In the genomic region with DNA sequence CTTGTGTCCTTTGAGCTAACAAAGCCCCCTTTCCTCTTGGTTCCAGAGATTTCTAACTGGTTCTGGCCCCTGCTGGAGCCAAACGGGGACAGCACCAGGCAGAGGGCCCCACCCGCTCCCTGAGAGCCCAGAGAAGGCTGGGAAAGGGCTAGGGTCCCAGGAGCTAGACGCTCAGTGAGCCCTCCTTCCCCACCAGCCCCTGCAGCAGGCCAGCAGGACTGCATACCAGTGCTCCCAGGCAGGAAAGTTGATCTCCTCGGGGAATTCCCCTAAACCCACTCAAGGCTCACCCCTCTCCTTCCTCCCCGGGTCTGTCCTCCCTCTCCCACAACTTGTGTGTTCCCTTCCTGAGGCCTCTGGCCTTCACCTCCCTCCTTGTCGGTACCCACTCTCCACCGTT, we compare ENCODE assay signal across 35 cellular contexts. TPM values are rescaled to one million over a fixed set of nuclear protein-coding genes. Genes with fewer than 3 reads are reported as not detected.
"Had no signal": no experiment of that assay in that cellular context is flagged by ENCODE, and none has a peak within 500 bp of the region (broad histone marks: within the 10 kb centered on the region; RNA-seq: fewer than 3 reads in every experiment).

No MANE protein-coding gene starts in this region.

- H3K36me3 ChIP-seq: ascending aorta, cardiac muscle cell, esophagus muscularis mucosa, heart right ventricle, sigmoid colon, vagina had no signal

- H3K9me3 Mint-ChIP-seq: activated CD4-positive, alpha-beta memory T cell treated with anti-CD3 and anti-CD28 coated beads for 36 hours; activated CD4-positive, alpha-beta T cell treated with anti-CD3 and anti-CD28 coated beads, Interleukin-2, amount 10 ng/mL, durations not matched to agents 24 days and 14 days; activated naive CD4-positive, alpha-beta T cell treated with anti-CD3 and anti-CD28 coated beads, Interleukin-2, amount 10 ng/mL, durations not matched to agents 7 days and 5 days; activated naive CD8-positive, alpha-beta T cell treated with anti-CD3 and anti-CD28 coated beads, Interleukin-2, amount 10 ng/mL, durations not matched to agents 7 days and 5 days; activated T-cell treated with anti-CD3 and anti-CD28 coated beads, Interleukin-2, amount 50 U/mL, for 24 hours; naive thymus-derived CD4-positive, alpha-beta T cell; stimulated activated memory B cell treated with anti-CD40 and anti-IgM and Interleukin-4, amounts not matched to agents 10 μg/mL and 1 μg/mL and 100 μg/mL, for 72 hours; stimulated activated naive CD8-positive, alpha-beta T cell treated with anti-CD3 and anti-CD28 coated beads, Interleukin-15, amount 100 ng/mL, for 72 hours; T-cell; T-helper 2 cell treated with Interferon-gamma antibody and Interleukin-4, amounts not matched to agents 5 μg/mL and 100 μg/mL, for 36 hours; type B pancreatic cell had no signal

- DNase-seq: activated CD4-positive, alpha-beta memory T cell treated with anti-CD3 and anti-CD28 coated beads for 36 hours; activated CD4-positive, alpha-beta T cell treated with anti-CD3 and anti-CD28 coated beads, Interleukin-2, amount 10 ng/mL, durations not matched to agents 24 days and 14 days; activated CD4-positive, CD25-positive, alpha-beta regulatory T cell treated with anti-CD3 and anti-CD28 coated beads, Interleukin-2, amount 50 U/mL, for 72 hours; activated CD8-positive, alpha-beta memory T cell treated with anti-CD3 and anti-CD28 coated beads, Interleukin-2, amount 50 U/mL, for 48 hours; activated gamma-delta T cell; activated naive CD4-positive, alpha-beta T cell treated with anti-CD3 and anti-CD28 coated beads, Interleukin-2, amount 10 ng/mL, durations not matched to agents 7 days and 5 days; activated naive CD8-positive, alpha-beta T cell treated with anti-CD3 and anti-CD28 coated beads, Interleukin-2, amount 10 ng/mL, durations not matched to agents 7 days and 5 days; activated T-cell treated with anti-CD3 and anti-CD28 coated beads, Interleukin-2, amount 50 U/mL, for 24 hours; cerebellar nuclear complex; foreskin keratinocyte; heart right ventricle; islet precursor cell; left ventricle myocardium superior; naive thymus-derived CD4-positive, alpha-beta T cell; sigmoid colon; small intestine; stimulated activated CD4-positive, alpha-beta T cell treated with anti-CD3 and anti-CD28 coated beads, Interleukin-4, amount 100 ng/mL, for 4 hours; stimulated activated CD8-positive, alpha-beta memory T cell treated with anti-CD3 and anti-CD28 coated beads, Interleukin-4, amount 100 ng/mL, for 48 hours; stimulated activated naive CD8-positive, alpha-beta T cell treated with anti-CD3 and anti-CD28 coated beads, Interleukin-15, amount 100 ng/mL, for 72 hours; substantia nigra; T-cell had no signal

- H3K27me3 ChIP-seq: ascending aorta, vagina had no signal

- H3K9me3 ChIP-seq: ascending aorta, esophagus muscularis mucosa, heart right ventricle, sigmoid colon, vagina had no signal

- H3K36me3 Mint-ChIP-seq: activated CD4-positive, alpha-beta memory T cell treated with anti-CD3 and anti-CD28 coated beads for 36 hours; activated naive CD4-positive, alpha-beta T cell treated with anti-CD3 and anti-CD28 coated beads, Interleukin-2, amount 10 ng/mL, durations not matched to agents 7 days and 5 days; activated naive CD8-positive, alpha-beta T cell treated with anti-CD3 and anti-CD28 coated beads, Interleukin-2, amount 10 ng/mL, durations not matched to agents 7 days and 5 days; brain; naive thymus-derived CD4-positive, alpha-beta T cell; stimulated activated memory B cell treated with anti-CD40 and anti-IgM and Interleukin-4, amounts not matched to agents 10 μg/mL and 1 μg/mL and 100 μg/mL, for 72 hours; T-cell; type B pancreatic cell had no signal

- H3K4me1 ChIP-seq: ascending aorta, foreskin keratinocyte, heart right ventricle, vagina had no signal

- H3K4me3 ChIP-seq: ascending aorta, cardiac muscle cell, coronary artery, esophagus muscularis mucosa, heart right ventricle, sigmoid colon, vagina had no signal

- H3K27ac Mint-ChIP-seq: activated CD4-positive, alpha-beta memory T cell treated with anti-CD3 and anti-CD28 coated beads for 36 hours; activated CD4-positive, alpha-beta T cell treated with anti-CD3 and anti-CD28 coated beads, Interleukin-2, amount 10 ng/mL, durations not matched to agents 24 days and 14 days; activated naive CD4-positive, alpha-beta T cell treated with anti-CD3 and anti-CD28 coated beads, Interleukin-2, amount 10 ng/mL, durations not matched to agents 7 days and 5 days; activated naive CD8-positive, alpha-beta T cell treated with anti-CD3 and anti-CD28 coated beads, Interleukin-2, amount 10 ng/mL, durations not matched to agents 7 days and 5 days; activated T-cell treated with anti-CD3 and anti-CD28 coated beads, Interleukin-2, amount 50 U/mL, for 24 hours; naive thymus-derived CD4-positive, alpha-beta T cell; progenitor cell of endocrine pancreas; stimulated activated memory B cell treated with anti-CD40 and anti-IgM and Interleukin-4, amounts not matched to agents 10 μg/mL and 1 μg/mL and 100 μg/mL, for 72 hours; T-cell; T-helper 2 cell treated with Interferon-gamma antibody and Interleukin-4, amounts not matched to agents 5 μg/mL and 100 μg/mL, for 36 hours; type B pancreatic cell had no signal

- H3K4me3 Mint-ChIP-seq: activated CD4-positive, alpha-beta memory T cell treated with anti-CD3 and anti-CD28 coated beads for 36 hours; activated CD4-positive, alpha-beta T cell treated with anti-CD3 and anti-CD28 coated beads, Interleukin-2, amount 10 ng/mL, durations not matched to agents 24 days and 14 days; activated naive CD4-positive, alpha-beta T cell treated with anti-CD3 and anti-CD28 coated beads, Interleukin-2, amount 10 ng/mL, durations not matched to agents 7 days and 5 days; activated naive CD8-positive, alpha-beta T cell treated with anti-CD3 and anti-CD28 coated beads, Interleukin-2, amount 10 ng/mL, durations not matched to agents 7 days and 5 days; activated T-cell treated with anti-CD3 and anti-CD28 coated beads, Interleukin-2, amount 50 U/mL, for 24 hours; brain; naive thymus-derived CD4-positive, alpha-beta T cell; stimulated activated memory B cell treated with anti-CD40 and anti-IgM and Interleukin-4, amounts not matched to agents 10 μg/mL and 1 μg/mL and 100 μg/mL, for 72 hours; stimulated activated naive CD8-positive, alpha-beta T cell treated with anti-CD3 and anti-CD28 coated beads, Interleukin-15, amount 100 ng/mL, for 72 hours; T-cell; T-helper 2 cell treated with Interferon-gamma antibody and Interleukin-4, amounts not matched to agents 5 μg/mL and 100 μg/mL, for 36 hours; type B pancreatic cell had no signal

- H3K4me1 Mint-ChIP-seq: activated CD4-positive, alpha-beta T cell treated with anti-CD3 and anti-CD28 coated beads, Interleukin-2, amount 10 ng/mL, durations not matched to agents 24 days and 14 days; activated naive CD4-positive, alpha-beta T cell treated with anti-CD3 and anti-CD28 coated beads, Interleukin-2, amount 10 ng/mL, durations not matched to agents 7 days and 5 days; activated naive CD8-positive, alpha-beta T cell treated with anti-CD3 and anti-CD28 coated beads, Interleukin-2, amount 10 ng/mL, durations not matched to agents 7 days and 5 days; naive thymus-derived CD4-positive, alpha-beta T cell; stimulated activated memory B cell treated with anti-CD40 and anti-IgM and Interleukin-4, amounts not matched to agents 10 μg/mL and 1 μg/mL and 100 μg/mL, for 72 hours; stimulated activated naive CD8-positive, alpha-beta T cell treated with anti-CD3 and anti-CD28 coated beads, Interleukin-15, amount 100 ng/mL, for 72 hours; T-cell had no signal

- H3K27ac ChIP-seq: ascending aorta, cardiac muscle cell, coronary artery, esophagus muscularis mucosa, foreskin keratinocyte, heart right ventricle, sigmoid colon, vagina, VCaP had no signal

RNA-seq across cellular contexts. Expression of a gene that starts 47.7 kb away (rescaled TPM):
- total RNA-seq: activated CD4-positive, alpha-beta memory T cell treated with anti-CD3 and anti-CD28 coated beads for 36 hours; activated CD8-positive, alpha-beta memory T cell treated with anti-CD3 and anti-CD28 coated beads for 36 hours; activated naive CD8-positive, alpha-beta T cell treated with anti-CD3 and anti-CD28 coated beads, Interleukin-2, amount 10 ng/mL, durations not matched to agents 7 days and 5 days; ascending aorta; cardiac muscle cell; esophagus muscularis mucosa; foreskin keratinocyte; heart right ventricle; left ventricle myocardium superior; lung microvascular endothelial cell; naive thymus-derived CD4-positive, alpha-beta T cell; osteoblast; progenitor cell of endocrine pancreas; sigmoid colon; T-cell; vagina had no signal
